26 cellular contexts compared by ENCODE assay signal in genomic region chr9:136262671-136263178, GRCh38. TPM values are rescaled to one million over a fixed set of nuclear protein-coding genes. Genes with fewer than 3 reads are reported as not detected.
DNase-seq lines count a peak whose midpoint lies in the region; ATAC-seq, FAIRE-seq and TF ChIP-seq lines count a peak whose summit lies in the region.
"Had no signal": no experiment of that assay in that cellular context is flagged by ENCODE, and none has a peak within 500 bp of the region (broad histone marks: within the 10 kb centered on the region; RNA-seq: fewer than 3 reads in every experiment).

No MANE protein-coding gene starts in this region.

- H3K9me3 ChIP-seq in BLaER1 (no peaks in the 10 kb centered on the region), kidney (ENCODE audit: control insufficient read depth in 1 of 2, low read length in 2 of 2) (no peaks in the 10 kb centered on the region)
- no peaks in the 10 kb centered on the region for H3K9me3 ChIP-seq in naive thymus-derived CD4-positive, alpha-beta T cell (ENCODE audit: control insufficient read depth in 2 of 3, low read length in 3 of 3)
- H3K9me3 ChIP-seq: A549, BE2C had no signal

- H3K27me3 Mint-ChIP-seq in immature natural killer cell (ENCODE audit: low read depth in 3 of 3), result peaks cover 0 to 1% (median 0%) of the 10 kb centered on the region in 3 donors
- H3K27me3 Mint-ChIP-seq in naive thymus-derived CD4-positive, alpha-beta T cell, result no peaks in the 10 kb centered on the region
- H3K27me3 Mint-ChIP-seq: CD4-positive, CD25-positive, alpha-beta regulatory T cell had no signal

- peaks cover 93% of the 10 kb centered on the region for H3K4me1 ChIP-seq in BLaER1
- peaks cover 0 to 4% of the 10 kb centered on the region in 2 donors for H3K4me1 ChIP-seq in kidney (ENCODE audit: control insufficient read depth in 1 of 2, insufficient read depth in 1 of 2, low read depth in 1 of 2, low read length in 2 of 2)
- peaks cover 1 to 4% of the 10 kb centered on the region in 2 donors for H3K4me1 ChIP-seq in naive thymus-derived CD4-positive, alpha-beta T cell (ENCODE audit: control insufficient read depth in 2 of 2, insufficient read depth in 2 of 2, low read length in 2 of 2)

- intact Hi-C loops in kidney (cut with DNase I), result no loop called here
- intact Hi-C loops in naive thymus-derived CD4-positive, alpha-beta T cell (cut with micrococcal nuclease), result no loop called here

- H3K4me1 Mint-ChIP-seq in immature natural killer cell, result peaks cover 0 to 5% of the 10 kb centered on the region in 2 donors
- peaks cover 0 to 10% (median 2%) of the 10 kb centered on the region in 7 donors for H3K4me1 Mint-ChIP-seq in naive thymus-derived CD4-positive, alpha-beta T cell

- peak overlapping the region; percentile 94 for H3K27ac ChIP-seq in BLaER1
- H3K27ac ChIP-seq in kidney (ENCODE audit: low read depth in 2 of 2, low read length in 2 of 2), result no peak overlapping the region
- H3K27ac ChIP-seq in naive thymus-derived CD4-positive, alpha-beta T cell (ENCODE audit: low read depth, low read length), result no peak overlapping the region
- H3K27ac ChIP-seq: A549, C4-2B, GM23248 had no signal

- H4K20me1 ChIP-seq in BLaER1, result no peaks in the 10 kb centered on the region

- H3K36me3 Mint-ChIP-seq in immature natural killer cell, result no peaks in the 10 kb centered on the region
- H3K36me3 Mint-ChIP-seq in naive thymus-derived CD4-positive, alpha-beta T cell, result no peaks in the 10 kb centered on the region
- H3K36me3 Mint-ChIP-seq: CD4-positive, CD25-positive, alpha-beta regulatory T cell; CD8-positive, alpha-beta T cell had no signal

- H3K4me2 ChIP-seq in BLaER1, result peak overlapping the region; percentile 93
- H3K4me2 ChIP-seq: A549 had no signal

- no peak for TF ChIP-seq CTCF in kidney (IDR thresholded peaks at IDR 0.05; ENCODE audit: borderline replicate concordance, extremely low read depth, insufficient read depth)

- H3K4me3 ChIP-seq in BLaER1 (no peak overlapping the region), kidney (ENCODE audit: low read length in 2 of 2) (no peak overlapping the region)
- no peak overlapping the region for H3K4me3 ChIP-seq in naive thymus-derived CD4-positive, alpha-beta T cell (ENCODE audit: low read length)
- H3K4me3 ChIP-seq: A549, GM12878, GM23248 had no signal

- DNase-seq in NCI-H2171 treated with DMSO at 0.1 percent for 48 hours (lab: John Stamatoyannopoulos, UW) (peak; percentile 54), NCI-H2171 (lab: John Stamatoyannopoulos, UW) (no peak), COLO668 (lab: John Stamatoyannopoulos, UW; ENCODE audit: unreplicated experiment) (peak; percentile 30), kidney (peak; percentile 47), immature natural killer cell (no peak)
- no peak for DNase-seq in naive thymus-derived CD4-positive, alpha-beta T cell
- DNase-seq: 8988T; ACHN; AML-193; BE2C; CD4-positive, CD25-positive, alpha-beta regulatory T cell; DMS 273 treated with DMSO at 0.1 percent for 48 hours; DMS79; EL; GDM1; GM23248; H7; HCEC 1CT had no signal

- H3K9me3 Mint-ChIP-seq in immature natural killer cell, result no peaks in the 10 kb centered on the region
- H3K9me3 Mint-ChIP-seq in naive thymus-derived CD4-positive, alpha-beta T cell, result no peaks in the 10 kb centered on the region
- H3K9me3 Mint-ChIP-seq: CD4-positive, CD25-positive, alpha-beta regulatory T cell; CD8-positive, alpha-beta T cell had no signal

- no peak overlapping the region for H3K27ac Mint-ChIP-seq in immature natural killer cell
- H3K27ac Mint-ChIP-seq in naive thymus-derived CD4-positive, alpha-beta T cell, result no peak overlapping the region
- H3K27ac Mint-ChIP-seq: CD4-positive, CD25-positive, alpha-beta regulatory T cell; CD8-positive, alpha-beta T cell had no signal

- CTCF ChIA-PET in naive thymus-derived CD4-positive, alpha-beta T cell (lab: Charles Lee), result interaction anchor here (0.6 kb wide), 1 partner anchor 29 kb away, joined by 3 read pairs; no protein-coding TSS in a partner anchor

- no peak for FAIRE-seq in kidney (lab: Jason Lieb, UNC)
- FAIRE-seq: A549, D721Med, GM12878, GM19239, H1 had no signal

- POLR2A ChIA-PET in naive thymus-derived CD4-positive, alpha-beta T cell (lab: Charles Lee), result no interaction called here

- no peak for ATAC-seq in naive thymus-derived CD4-positive, alpha-beta T cell
- ATAC-seq: A549; CD8-positive, alpha-beta T cell; GM12878 had no signal

- H3K9ac ChIP-seq in BLaER1 (peak overlapping the region; percentile 84; the same call in 1 of the 2 replicates), kidney (ENCODE audit: low read length in 2 of 2) (no peak overlapping the region)
- H3K9ac ChIP-seq: GM23248 had no signal

- H3K27me3 ChIP-seq in BLaER1, result no peaks in the 10 kb centered on the region
- no peaks in the 10 kb centered on the region for H3K27me3 ChIP-seq in naive thymus-derived CD4-positive, alpha-beta T cell (ENCODE audit: control insufficient read depth in 2 of 2, insufficient read depth in 2 of 2, low read length in 2 of 2)
- H3K27me3 ChIP-seq: BE2C had no signal

- H3K36me3 ChIP-seq in BLaER1, result no peaks in the 10 kb centered on the region
- no peaks in the 10 kb centered on the region for H3K36me3 ChIP-seq in kidney (ENCODE audit: control insufficient read depth in 1 of 2, insufficient read depth in 2 of 2, low read length in 2 of 2)
- no peaks in the 10 kb centered on the region for H3K36me3 ChIP-seq in naive thymus-derived CD4-positive, alpha-beta T cell (ENCODE audit: control insufficient read depth in 2 of 3, insufficient read depth in 3 of 3, low read length in 3 of 3)
- H3K36me3 ChIP-seq: BE2C had no signal

- H3K4me3 Mint-ChIP-seq in immature natural killer cell, result no peak overlapping the region
- no peak overlapping the region for H3K4me3 Mint-ChIP-seq in naive thymus-derived CD4-positive, alpha-beta T cell
- H3K4me3 Mint-ChIP-seq: CD4-positive, CD25-positive, alpha-beta regulatory T cell; CD8-positive, alpha-beta T cell had no signal

RNA-seq across cellular contexts. Expression of gene QSOX2, which starts 17.1 kb away (rescaled TPM):
- total RNA-seq in kidney, result 10.1 TPM
- polyA plus RNA-seq in kidney (ENCODE audit: insufficient read depth, low read depth, low replicate concordance) (4.0 TPM), immature natural killer cell (under 1 TPM in 2 of 3 donors, not detected in 1; 0.59 to 0.89 TPM)
- 10 to 100 TPM; 11.5 to 15.9 (median 12.0) TPM for total RNA-seq in naive thymus-derived CD4-positive, alpha-beta T cell
- under 1 TPM; 0.26 to 0.52 TPM for polyA plus RNA-seq in naive thymus-derived CD4-positive, alpha-beta T cell

RNA-seq across cellular contexts. Expression of gene CCDC187, which starts 41.2 kb away (rescaled TPM):
- 2.3 TPM for total RNA-seq in kidney
- polyA plus RNA-seq in kidney (ENCODE audit: insufficient read depth, low read depth, low replicate concordance) (0.84 TPM), immature natural killer cell (not detected)
- total RNA-seq in naive thymus-derived CD4-positive, alpha-beta T cell, result under 1 TPM in 1 of 5 experiments, not detected in 4; 0.10 TPM
- polyA plus RNA-seq in naive thymus-derived CD4-positive, alpha-beta T cell, result not detected
- total RNA-seq: CD4-positive, CD25-positive, alpha-beta regulatory T cell; GM23248; H1; H7 had no signal
- polyA plus RNA-seq: CD4-positive, CD25-positive, alpha-beta regulatory T cell; GM23248 had no signal

RNA-seq across cellular contexts. Expression of gene LHX3, which starts 57.8 kb away (rescaled TPM):
- not detected for total RNA-seq in kidney
- polyA plus RNA-seq in kidney (ENCODE audit: insufficient read depth, low read depth, low replicate concordance) (not detected), immature natural killer cell (not detected)
- total RNA-seq in naive thymus-derived CD4-positive, alpha-beta T cell, result under 1 TPM in 2 of 5 experiments, not detected in 3; 0.15 to 0.21 TPM
- not detected for polyA plus RNA-seq in naive thymus-derived CD4-positive, alpha-beta T cell
- total RNA-seq: CD4-positive, CD25-positive, alpha-beta regulatory T cell; GM12878; GM23248; H1 had no signal
- polyA plus RNA-seq: CD4-positive, CD25-positive, alpha-beta regulatory T cell; GM12878; GM23248 had no signal

Comparison
In these comparisons a context has a peak if more than half of its experiments do, and no peak if none do; other contexts are left out.
1. DNase-seq: peak in NCI-H2171 treated with DMSO at 0.1 percent for 48 hours (single experiment), COLO668 (single experiment) and kidney (single experiment); none in NCI-H2171 (single experiment), immature natural killer cell (0 of 3) and naive thymus-derived CD4-positive, alpha-beta T cell (0 of 9).